Comparison of ENCODE assay signal across 16 cellular contexts in the genomic region with DNA sequence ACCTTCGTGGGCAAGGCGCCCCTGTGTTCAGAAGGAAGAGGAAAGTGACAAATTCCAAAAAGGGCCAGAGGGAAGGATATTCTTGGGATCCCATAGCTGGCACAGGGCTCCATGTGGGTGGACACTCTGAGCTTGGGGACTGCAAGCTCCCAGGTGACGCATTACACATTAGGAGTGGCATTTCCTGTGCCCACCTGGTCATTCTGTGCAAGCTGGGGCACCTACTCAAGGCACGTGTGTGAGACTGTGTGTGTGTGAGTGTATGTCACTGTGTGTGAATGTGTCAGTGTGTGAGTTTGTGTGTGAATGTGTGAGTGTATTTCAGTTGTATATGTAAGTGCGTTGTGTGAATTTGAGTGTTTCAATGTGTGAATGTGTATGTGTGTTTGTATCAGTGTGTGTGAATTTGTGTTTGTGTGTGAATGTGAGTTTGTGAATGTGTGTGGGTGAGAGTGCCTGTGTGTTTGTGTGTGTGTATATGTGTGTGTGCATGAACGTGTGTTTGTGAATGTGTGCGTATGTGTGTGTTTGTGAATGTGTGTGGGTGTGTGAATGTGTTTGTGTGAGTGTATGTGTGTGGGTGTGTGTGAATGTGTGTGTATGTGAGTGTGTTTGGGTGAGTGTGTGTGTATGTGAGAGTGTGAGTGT.
"Had no signal": no experiment of that assay in that cellular context is flagged by ENCODE, and none has a peak within 500 bp of the region (broad histone marks: within the 10 kb centered on the region; RNA-seq: fewer than 3 reads in every experiment).

No MANE protein-coding gene starts in this region.

- ATAC-seq: mucosa of descending colon; natural killer cell treated with Interleukin-12 subunit alpha and Interleukin-12 subunit beta and Interleukin-15 and Interleukin-18, amount 100 ng/mL, for 72 hours; sciatic nerve had no signal

- DNase-seq: activated CD4-positive, alpha-beta memory T cell treated with anti-CD3 and anti-CD28 coated beads for 36 hours; activated gamma-delta T cell; activated T-cell treated with anti-CD3 and anti-CD28 coated beads, Interleukin-2, amount 50 U/mL, for 48 hours; amygdala; brain microvascular endothelial cell; cerebellar nuclear complex; dermis blood vessel endothelial cell; endodermal cell; mucosa of descending colon; stimulated activated CD4-positive, alpha-beta T cell treated with anti-CD3 and anti-CD28 coated beads, Interleukin-2, amount 100 ng/mL, for 24 hours; stimulated activated naive CD4-positive, alpha-beta T cell; substantia nigra; transverse colon had no signal

- H3K36me3 ChIP-seq: brain microvascular endothelial cell, prostate gland, transverse colon had no signal

- H3K27ac ChIP-seq: brain microvascular endothelial cell, prostate gland had no signal

- H3K4me1 ChIP-seq: prostate gland had no signal

- H3K9me3 ChIP-seq: mucosa of descending colon, prostate gland, transverse colon had no signal

- H3K4me3 ChIP-seq: mucosa of descending colon, prostate gland, transverse colon had no signal
